8 cellular contexts compared by ENCODE assay signal in genomic region chr6:26251354-26252081, GRCh38.
DNase-seq lines count a peak whose midpoint lies in the region; TF ChIP-seq lines count a peak whose summit lies in the region.

No MANE protein-coding gene starts in this region.

- no peak overlapping the region for H3K4ac ChIP-seq in H9 (ENCODE audit: low read depth, low read length)

- no peak overlapping the region for H4K5ac ChIP-seq in H9 (ENCODE audit: insufficient read length, low read depth, low read length)

- H3K27me3 ChIP-seq in H9 (ENCODE audit: insufficient read depth, low read length), result no peaks in the 10 kb centered on the region
- no peaks in the 10 kb centered on the region for H3K27me3 ChIP-seq in smooth muscle cell (ENCODE audit: low read depth)

- H2BK20ac ChIP-seq in H9 (ENCODE audit: low read depth, low read length, poor library complexity, severe bottlenecking), result no peak overlapping the region

- peaks cover 22 to 23% of the 10 kb centered on the region in 2 experiments for H3K4me1 Mint-ChIP-seq in H9

- H2AFZ ChIP-seq in H9 (ENCODE audit: low read length), result no peak overlapping the region
- H2AFZ ChIP-seq in smooth muscle cell (ENCODE audit: low read depth), result peak overlapping the region; percentile 79

- peak overlapping the region; percentile 69 for H3K14ac ChIP-seq in H9 (ENCODE audit: insufficient read depth, low read length)

- H2AK5ac ChIP-seq in H9 (ENCODE audit: insufficient read length, low read length), result no peak overlapping the region

- H4K8ac ChIP-seq in H9 (replicated peaks; ENCODE audit: insufficient read length, low read depth, low read length), result no peak overlapping the region

- no CpG with 5 or more reads among the region's 32 CpGs for WGBS in H9 (ENCODE audit: extremely low coverage, insufficient read length, low lambda C conversion rate)
- under 1% methylated on average over 32 of the region's 32 CpGs for WGBS in smooth muscle cell (ENCODE audit: low lambda C conversion rate)

- peak overlapping the region; percentile 64 for H3K9ac ChIP-seq in H9 (ENCODE audit: extremely low read depth, insufficient read length, low read length)
- H3K9ac ChIP-seq in smooth muscle cell (ENCODE audit: low read depth), result peak overlapping the region; percentile 6

- no peaks in the 10 kb centered on the region for H3K79me1 ChIP-seq in H9 (ENCODE audit: insufficient read depth, low read depth, low read length, poor library complexity, severe bottlenecking)

- H3K18ac ChIP-seq in H9 (ENCODE audit: insufficient read length, low read depth, low read length), result peak overlapping the region; percentile 20

- H3K27ac ChIP-seq in H9 (ENCODE audit: insufficient read length, low read depth, low read length), result peak overlapping the region; percentile 50
- H3K27ac ChIP-seq in smooth muscle cell (ENCODE audit: low read depth), result peak overlapping the region; percentile 15

- H4K91ac ChIP-seq in H9 (ENCODE audit: insufficient read length, low read depth, low read length), result no peak overlapping the region

- H3K4me1 ChIP-seq in H9 (ENCODE audit: insufficient read depth, low read length) (no peaks in the 10 kb centered on the region), smooth muscle cell (ENCODE audit: low read depth) (peaks cover 16% of the 10 kb centered on the region)

- peak overlapping the region; percentile 92 to 96 for H3K4me3 Mint-ChIP-seq in H9

- in situ Hi-C loops in G401 (cut with HindIII; ENCODE audit: low sequenced_read_pairs) (no loop called here), T47D (cut with HindIII; ENCODE audit: low pct_unique_long_range_greater_than_20kb, low sequenced_read_pairs) (no loop called here)

- H3K9me3 Mint-ChIP-seq in H9, result no peaks in the 10 kb centered on the region

- peaks cover 7% of the 10 kb centered on the region for H3K23me2 ChIP-seq in H9 (ENCODE audit: insufficient read length, low read depth, low read length, poor library complexity, severe bottlenecking)

- DNase-seq in G401 (ENCODE audit: low spot score) (peak; percentile 81), H9 (peak; percentile 88), NCI-H128 (lab: John Stamatoyannopoulos, UW; ENCODE audit: unreplicated experiment) (peak; percentile 60), T-helper 9 cell (peak; percentile 35), T47D (ENCODE audit: low read depth in 1 of 2, low spot score in 1 of 2) (peak; percentile 52 to 95), smooth muscle cell (lab: John Stamatoyannopoulos, UW; ENCODE audit: unreplicated experiment) (no peak), NCI-H82 treated with DMSO at 0.1 percent for 48 hours (lab: John Stamatoyannopoulos, UW; ENCODE audit: unreplicated experiment) (no peak)

- H3K27me3 Mint-ChIP-seq in H9 (ENCODE audit: low read depth), result peaks cover 3% of the 10 kb centered on the region; the same call in 1 of the 2 replicates

- H2BK5ac ChIP-seq in H9 (ENCODE audit: insufficient read length, low read length), result no peak overlapping the region

- H3K79me2 ChIP-seq in H9 (ENCODE audit: insufficient read depth, low read length), result no peaks in the 10 kb centered on the region
- H3K79me2 ChIP-seq in smooth muscle cell (ENCODE audit: low read depth), result peaks cover 15% of the 10 kb centered on the region

- TF ChIP-seq CTCF in H9 (conservative IDR thresholded peaks at IDR 0.05) (no peak), smooth muscle cell (IDR thresholded peaks at IDR 0.05; ENCODE audit: borderline replicate concordance, insufficient read depth, poor library complexity, severe bottlenecking) (no peak)

- H2BK120ac ChIP-seq in H9 (ENCODE audit: low read depth, low read length, poor library complexity, severe bottlenecking), result no peak overlapping the region

- H2BK15ac ChIP-seq in H9 (ENCODE audit: low read depth, low read length), result no peak overlapping the region

- no peak overlapping the region for H3K56ac ChIP-seq in H9 (ENCODE audit: insufficient read length, low read depth, low read length)

- peaks cover 0 to 7% (median 4%) of the 10 kb centered on the region in 3 experiments; a peak in 3 of 7 replicates for H3K36me3 Mint-ChIP-seq in H9 (ENCODE audit: insufficient read depth in 1 of 3, low read depth in 3 of 3)

- H3K36me3 ChIP-seq in smooth muscle cell (ENCODE audit: low read depth), result no peaks in the 10 kb centered on the region

- no peak overlapping the region for H2BK12ac ChIP-seq in H9 (ENCODE audit: insufficient read length, low read depth, low read length)

- H3F3A ChIP-seq in smooth muscle cell (ENCODE audit: low read depth), result peaks cover 19% of the 10 kb centered on the region

- no peak overlapping the region for H3K23ac ChIP-seq in H9 (ENCODE audit: insufficient read length, low read depth, low read length)

- H3K27ac Mint-ChIP-seq in H9, result peak overlapping the region; percentile 97 to 99 (median 98)

- H3K4me2 ChIP-seq in H9 (ENCODE audit: insufficient read depth, insufficient read length, low read length) (peak overlapping the region; percentile 48), smooth muscle cell (peak overlapping the region; percentile 99)

- no peak overlapping the region for H3T11ph ChIP-seq in H9 (ENCODE audit: low read length)

- peaks cover 3% of the 10 kb centered on the region for H4K20me1 ChIP-seq in H9 (ENCODE audit: control insufficient read depth, insufficient read depth, insufficient read length)
- H4K20me1 ChIP-seq in smooth muscle cell (ENCODE audit: low read depth), result no peaks in the 10 kb centered on the region

- H3K9me3 ChIP-seq in H9 (ENCODE audit: control insufficient read depth, low read depth, low read length) (no peaks in the 10 kb centered on the region), iPS-18c (ENCODE audit: control insufficient read depth, insufficient read depth, low read length) (no peaks in the 10 kb centered on the region), smooth muscle cell (replicated peaks; ENCODE audit: low read depth) (no peaks in the 10 kb centered on the region)

- H3K4me3 ChIP-seq in iPS-18c (ENCODE audit: insufficient read depth, low read depth, low read length), result peak overlapping the region; percentile 65
- H3K4me3 ChIP-seq in smooth muscle cell, result peak overlapping the region; percentile 74

Comparison
In these comparisons a context has a peak if more than half of its experiments do, and no peak if none do; other contexts are left out.
1. DNase-seq: peak in G401 (single experiment), H9 (single experiment), NCI-H128 (single experiment), T-helper 9 cell (single experiment) and T47D (2 of 2); none in smooth muscle cell (single experiment) and NCI-H82 treated with DMSO at 0.1 percent for 48 hours (single experiment).